ENCODE assay signal across 10 cellular contexts in genomic region chr14:58635041-58635440, GRCh38. TPM values are rescaled to one million over a fixed set of nuclear protein-coding genes. Genes with fewer than 3 reads are reported as not detected.
DNase-seq lines count a peak whose midpoint lies in the region; ATAC-seq and TF ChIP-seq lines count a peak whose summit lies in the region.
"Had no signal": no experiment of that assay in that cellular context is flagged by ENCODE, and none has a peak within 500 bp of the region (broad histone marks: within the 10 kb centered on the region; RNA-seq: fewer than 3 reads in every experiment).

No MANE protein-coding gene starts in this region.

- H3K4me3 Mint-ChIP-seq in GM23338: peak overlapping the region; percentile 36
- peak overlapping the region; percentile 44 for H3K4me3 Mint-ChIP-seq in chondrocyte (ENCODE audit: unreplicated experiment)

- H4K20me1 ChIP-seq in GM23338 (replicated peaks; ENCODE audit: insufficient read depth): no peaks in the 10 kb centered on the region

- H2AFZ ChIP-seq in GM23338 (no peak overlapping the region), parathyroid adenoma (peak overlapping the region; percentile 59)

- DNase-seq in GM23338 (ENCODE audit: low spot score): peak; percentile 67
- DNase-seq in chondrocyte (ENCODE audit: low spot score): no peak
- no peak for DNase-seq in posterior vena cava (ENCODE audit: low spot score)
- DNase-seq in NCI-H1930 (lab: John Stamatoyannopoulos, UW): no peak
- no peak for DNase-seq in activated CD8-positive, alpha-beta memory T cell treated with anti-CD3 and anti-CD28 coated beads for 24 hours
- no peak for DNase-seq in GF-D8 (lab: John Stamatoyannopoulos, UW)
- DNase-seq: naive thymus-derived CD4-positive, alpha-beta T cell; NCI-H1436 had no signal

- H3K4me3 ChIP-seq in GM23338 (peak overlapping the region; percentile 29), parathyroid adenoma (ENCODE audit: low read depth, low read length) (no peak overlapping the region)

- H3K27ac Mint-ChIP-seq in GM23338 (no peak overlapping the region), chondrocyte (ENCODE audit: unreplicated experiment) (peak overlapping the region; percentile 84)

- TF ChIP-seq CTCF in GM23338 (conservative IDR thresholded peaks at IDR 0.05; ENCODE audit: low read depth in 2 of 2) (no peak), chondrocyte (IDR thresholded peaks at IDR 0.05) (no peak), parathyroid adenoma (IDR thresholded peaks at IDR 0.05) (no peak)

- H3K9me3 Mint-ChIP-seq in GM23338: no peaks in the 10 kb centered on the region; the same call in 2 of the 3 replicates
- no peaks in the 10 kb centered on the region for H3K9me3 Mint-ChIP-seq in chondrocyte (ENCODE audit: low read depth)
- H3K9me3 Mint-ChIP-seq: naive thymus-derived CD4-positive, alpha-beta T cell had no signal

- H3K27me3 ChIP-seq in GM23338 (ENCODE audit: insufficient read depth): peaks cover 38% of the 10 kb centered on the region
- no peaks in the 10 kb centered on the region for H3K27me3 ChIP-seq in parathyroid adenoma (ENCODE audit: control insufficient read depth, insufficient read depth, low read length)

- H3K9me3 ChIP-seq in parathyroid adenoma (ENCODE audit: control insufficient read depth, low read length): no peaks in the 10 kb centered on the region

- no peaks in the 10 kb centered on the region for H3K36me3 ChIP-seq in GM23338 (ENCODE audit: insufficient read depth)
- H3K36me3 ChIP-seq in parathyroid adenoma (ENCODE audit: control insufficient read depth, insufficient read depth, low read length): no peaks in the 10 kb centered on the region

- no peaks in the 10 kb centered on the region for H3K9me2 ChIP-seq in GM23338 (ENCODE audit: insufficient read depth)

- H3K36me3 Mint-ChIP-seq in GM23338 (ENCODE audit: low read depth) (no peaks in the 10 kb centered on the region; the same call in 2 of the 3 replicates), chondrocyte (ENCODE audit: low read depth) (peaks cover 7% of the 10 kb centered on the region)

- H3K4me2 ChIP-seq in GM23338 (peak overlapping the region; percentile 91), parathyroid adenoma (ENCODE audit: low read length) (peak overlapping the region; percentile 23)

- intact Hi-C loops in posterior vena cava (cut with DNase I): loop anchor here (5.0 to 10.0 kb wide), 2 partner anchors 130 to 133 kb away; no protein-coding TSS in a partner anchor

- peaks cover 61% of the 10 kb centered on the region for H3K4me1 Mint-ChIP-seq in GM23338
- peaks cover 40% of the 10 kb centered on the region for H3K4me1 Mint-ChIP-seq in chondrocyte (ENCODE audit: low read depth)

- no peak overlapping the region for H3K9ac ChIP-seq in parathyroid adenoma

- H3K79me2 ChIP-seq in GM23338 (replicated peaks; ENCODE audit: insufficient read depth) (peaks cover 12% of the 10 kb centered on the region), parathyroid adenoma (no peaks in the 10 kb centered on the region)

- no peak overlapping the region for H3K27ac ChIP-seq in GM23338 (ENCODE audit: low read depth)
- H3K27ac ChIP-seq in parathyroid adenoma: peak overlapping the region; percentile 66

- H3K4me1 ChIP-seq in GM23338 (ENCODE audit: insufficient read depth): peaks cover 63% of the 10 kb centered on the region
- H3K4me1 ChIP-seq in parathyroid adenoma: peaks cover 12% of the 10 kb centered on the region

- ATAC-seq in GM18498 (IDR thresholded peaks at IDR 0.05; ENCODE audit: unreplicated experiment) (peak; percentile 22), GM23338 (no peak)
- ATAC-seq: naive thymus-derived CD4-positive, alpha-beta T cell had no signal

- H3F3A ChIP-seq in GM23338 (replicated peaks; ENCODE audit: low read depth): peaks cover 9% of the 10 kb centered on the region; the same call in 1 of the 2 replicates

- H3K27me3 Mint-ChIP-seq in GM23338 (ENCODE audit: insufficient read depth, low read depth, poor library complexity): peaks cover 32% of the 10 kb centered on the region
- no peaks in the 10 kb centered on the region for H3K27me3 Mint-ChIP-seq in chondrocyte (ENCODE audit: low read depth)

TF ChIP-seq in GM23338, 12 proteins besides CTCF, POLR2A, EP300 and RAD21:
- TF ChIP-seq STAT1 (IDR thresholded peaks at IDR 0.05; ENCODE audit: unreplicated experiment) (no peak), ZNF331 (CRISPR knock-in tag; IDR thresholded peaks at IDR 0.05; ENCODE audit: low read depth) (no peak), NANOG (IDR thresholded peaks at IDR 0.05; ENCODE audit: borderline replicate concordance) (peak; percentile 60)

RNA-seq across cellular contexts. Expression of gene DACT1, which starts 2.7 kb away (rescaled TPM):
- total RNA-seq in GM23338 (2014; rRNA removed; shearing (Covaris generic)): 23.6 and 26.6 TPM in 2 replicates
- 5.1 and 5.7 TPM in 2 replicates for polyA plus RNA-seq in GM23338 (2016; fragmentation: Nextera tagmentation; extraction: Ambion mirVana)
- total RNA-seq in chondrocyte (120 to 326 TPM (median 318 TPM) in 3 replicates), posterior vena cava (10 to 100 TPM; 13.7 to 18.8 TPM)
